28 cellular contexts compared by ENCODE assay signal in the genomic region with DNA sequence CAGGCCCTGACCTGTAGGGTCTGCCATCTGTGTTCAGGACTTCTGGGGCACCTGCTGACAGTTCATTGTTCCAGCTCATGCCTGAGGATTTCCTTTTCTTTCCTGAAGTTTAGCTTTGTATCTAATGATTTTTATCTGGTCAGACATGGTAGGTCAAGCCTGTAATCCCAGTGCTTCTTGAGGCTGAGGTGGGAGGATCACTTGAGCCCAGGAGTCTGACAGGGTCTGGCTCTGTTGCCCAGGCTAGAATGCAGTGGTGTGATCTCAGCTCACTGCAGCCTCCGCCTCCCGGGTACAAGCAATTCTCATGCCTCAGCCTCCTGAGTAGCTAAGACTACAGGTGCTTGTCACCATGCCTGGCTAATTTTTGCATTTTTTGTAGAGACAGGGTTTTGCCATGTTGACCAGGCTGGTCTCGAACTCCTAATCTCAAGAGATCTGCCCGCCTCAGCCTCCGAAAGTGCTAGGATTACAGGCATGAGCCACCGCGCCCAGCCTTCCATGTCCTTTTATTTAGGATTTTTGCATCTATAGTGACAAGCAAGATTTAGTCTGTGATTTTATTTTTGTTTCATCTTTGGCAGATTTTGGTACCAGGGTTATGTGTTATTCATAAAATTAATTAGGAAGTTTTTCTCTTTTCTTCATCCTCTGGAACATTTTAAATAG. TPM values are rescaled to one million over a fixed set of nuclear protein-coding genes. Genes with fewer than 3 reads are reported as not detected.
"Had no signal": no experiment of that assay in that cellular context is flagged by ENCODE, and none has a peak within 500 bp of the region (broad histone marks: within the 10 kb centered on the region; RNA-seq: fewer than 3 reads in every experiment).

No MANE protein-coding gene starts in this region.

- H3K9me3 Mint-ChIP-seq: activated CD4-positive, alpha-beta memory T cell treated with anti-CD3 and anti-CD28 coated beads for 36 hours; activated CD4-positive, alpha-beta T cell treated with anti-CD3 and anti-CD28 coated beads, Interleukin-2, amount 10 ng/mL, durations not matched to agents 7 days and 5 days; activated T-helper 2 cell treated with anti-CD3 and anti-CD28 coated beads, Interferon-gamma antibody, Interleukin-2, Interleukin-4, amounts not matched to agents 10 μg/mL and 5 μg/mL and 100 μg/mL, durations not matched to agents 14 hours and 24 hours and 36 hours had no signal

- H3K27ac ChIP-seq: breast epithelium, Peyer's patch, RWPE1, SJSA1 had no signal

- DNase-seq: activated CD4-positive, alpha-beta memory T cell treated with anti-CD3 and anti-CD28 coated beads for 36 hours; activated CD4-positive, alpha-beta T cell treated with anti-CD3 and anti-CD28 coated beads, Interleukin-2, amount 10 ng/mL, durations not matched to agents 7 days and 5 days; activated CD4-positive, CD25-positive, alpha-beta regulatory T cell; activated naive CD4-positive, alpha-beta T cell; activated T-cell treated with anti-CD3 and anti-CD28 coated beads, Interleukin-2, amount 50 U/mL, for 72 hours; caudate nucleus; KG1; NCI-H1048; NCI-H146; NCI-H187 treated with DMSO at 0.1 percent for 48 hours; NCI-H2081 treated with DMSO at 0.1 percent for 48 hours; NCI-H226; NCI-H510A treated with DMSO at 0.1 percent for 48 hours; NCI-H69; NK-92 treated with Interleukin-12 subunit alpha and Interleukin-12 subunit beta, amount 100 ng/mL, for 24 hours; Peyer's patch; Right ventricle myocardium superior; T-helper 2 cell; T1000 had no signal

- H3K9me3 ChIP-seq: breast epithelium, Peyer's patch, SJSA1 had no signal

- H3K36me3 Mint-ChIP-seq: activated CD4-positive, alpha-beta memory T cell treated with anti-CD3 and anti-CD28 coated beads for 36 hours; IgD-negative memory B cell had no signal

- H3K4me3 ChIP-seq: breast epithelium, Peyer's patch, SJSA1 had no signal

- H3K4me1 Mint-ChIP-seq: activated CD4-positive, alpha-beta T cell treated with anti-CD3 and anti-CD28 coated beads, Interleukin-2, amount 10 ng/mL, durations not matched to agents 7 days and 5 days; activated naive CD4-positive, alpha-beta T cell treated with anti-CD3 and anti-CD28 coated beads, Interleukin-2, amount 50 U/mL, for 24 hours; IgD-negative memory B cell had no signal

- H3K27me3 Mint-ChIP-seq: IgD-negative memory B cell had no signal

- H3K4me1 ChIP-seq: breast epithelium, Peyer's patch, SJSA1 had no signal

- H3K27me3 ChIP-seq: Peyer's patch had no signal

- H3K4me3 Mint-ChIP-seq: activated CD4-positive, alpha-beta memory T cell treated with anti-CD3 and anti-CD28 coated beads for 36 hours; activated CD4-positive, alpha-beta T cell treated with anti-CD3 and anti-CD28 coated beads, Interleukin-2, amount 10 ng/mL, durations not matched to agents 7 days and 5 days; activated naive CD4-positive, alpha-beta T cell treated with anti-CD3 and anti-CD28 coated beads, Interleukin-2, amount 50 U/mL, for 24 hours; activated T-cell treated with anti-CD3 and anti-CD28 coated beads, Interleukin-2, amount 50 U/mL, for 72 hours; IgD-negative memory B cell had no signal

- H3K27ac Mint-ChIP-seq: activated CD4-positive, alpha-beta memory T cell treated with anti-CD3 and anti-CD28 coated beads for 36 hours; activated CD4-positive, alpha-beta T cell treated with anti-CD3 and anti-CD28 coated beads, Interleukin-2, amount 10 ng/mL, durations not matched to agents 7 days and 5 days; activated naive CD4-positive, alpha-beta T cell treated with anti-CD3 and anti-CD28 coated beads, Interleukin-2, amount 50 U/mL, for 24 hours; activated T-cell treated with anti-CD3 and anti-CD28 coated beads, Interleukin-2, amount 50 U/mL, for 72 hours; activated T-helper 2 cell treated with anti-CD3 and anti-CD28 coated beads, Interferon-gamma antibody, Interleukin-2, Interleukin-4, amounts not matched to agents 10 μg/mL and 5 μg/mL and 100 μg/mL, durations not matched to agents 14 hours and 24 hours and 36 hours; IgD-negative memory B cell had no signal

- H3K36me3 ChIP-seq: breast epithelium, Peyer's patch, SJSA1 had no signal

RNA-seq across cellular contexts. Expression of a gene that starts 33.2 kb away (rescaled TPM):
- total RNA-seq: activated CD4-positive, alpha-beta memory T cell treated with anti-CD3 and anti-CD28 coated beads for 36 hours; activated CD4-positive, alpha-beta T cell treated with anti-CD3 and anti-CD28 coated beads, Interleukin-2, amount 10 ng/mL, durations not matched to agents 7 days and 5 days; activated CD8-positive, alpha-beta memory T cell treated with anti-CD3 and anti-CD28 coated beads for 36 hours; activated T-cell treated with anti-CD3 and anti-CD28 coated beads, Interleukin-2, amount 50 U/mL, for 72 hours; activated T-helper 2 cell treated with anti-CD3 and anti-CD28 coated beads, Interferon-gamma antibody, Interleukin-2, Interleukin-4, amounts not matched to agents 10 μg/mL and 5 μg/mL and 100 μg/mL, durations not matched to agents 14 hours and 24 hours and 36 hours; LHCN-M2; M059J; Right ventricle myocardium superior; SJSA1 had no signal
- polyA plus RNA-seq: IgD-negative memory B cell had no signal
